In genomic region chr2:76564734-76565133, GRCh38 we compare ENCODE assay signal across 26 cellular contexts.
"Had no signal": no experiment of that assay in that cellular context is flagged by ENCODE, and none has a peak within 500 bp of the region (broad histone marks: within the 10 kb centered on the region; RNA-seq: fewer than 3 reads in every experiment).

No MANE protein-coding gene starts in this region.

- H3K4me3 ChIP-seq: lower lobe of right lung, ovary, sigmoid colon, spleen, tibial nerve, uterus had no signal

- ATAC-seq: left ventricle myocardium superior; lower lobe of right lung; naive thymus-derived CD8-positive, alpha-beta T cell; right cardiac atrium; stimulated activated effector memory CD8-positive, alpha-beta T cell treated with anti-CD3 and anti-CD28 coated beads, Interleukin-12 subunit alpha, Interleukin-12 subunit beta, amount 100 ng/mL, for 72 hours had no signal

- H3K27ac ChIP-seq: lower lobe of right lung, neutrophil, ovary, sigmoid colon, spleen, tibial nerve, uterus had no signal

- H3K9me3 ChIP-seq: lower lobe of right lung, neutrophil, ovary, sigmoid colon, tibial nerve, uterus had no signal

- H3K27me3 ChIP-seq: neutrophil, ovary, sigmoid colon, spleen, tibial nerve, uterus had no signal

- H3K4me1 ChIP-seq: lower lobe of right lung, sigmoid colon, spleen, tibial nerve, uterus had no signal

- H3K36me3 ChIP-seq: lower lobe of right lung, neutrophil, ovary, sigmoid colon, spleen, tibial nerve, uterus had no signal

- DNase-seq: hypothalamus; immature natural killer cell; left ventricle myocardium superior; lower lobe of right lung; mammary epithelial cell; mesenchymal stem cell; naive thymus-derived CD8-positive, alpha-beta T cell; occipital lobe; ovary; retina; right cardiac atrium; sigmoid colon; small intestine; spleen; stimulated activated CD4-positive, alpha-beta T cell treated with anti-CD3 and anti-CD28 coated beads, Interleukin-4, amount 100 ng/mL, for 24 hours; stimulated activated naive CD4-positive, alpha-beta T cell; substantia nigra; uterus had no signal

- H3K27me3 Mint-ChIP-seq: naive thymus-derived CD8-positive, alpha-beta T cell; progenitor cell of endocrine pancreas; stimulated activated naive CD8-positive, alpha-beta T cell treated with anti-CD3 and anti-CD28 coated beads, Interleukin-15, Interleukin-2, amounts not matched to agents 100 ng/mL and 50 ng/mL, for 24 hours; type B pancreatic cell had no signal

- H3K36me3 Mint-ChIP-seq: immature natural killer cell; naive thymus-derived CD8-positive, alpha-beta T cell; stimulated activated effector memory CD8-positive, alpha-beta T cell treated with anti-CD3 and anti-CD28 coated beads, Interleukin-12 subunit alpha, Interleukin-12 subunit beta, amount 100 ng/mL, for 72 hours; type B pancreatic cell had no signal

- H3K9me3 Mint-ChIP-seq: nephron, neural crest cell, type B pancreatic cell had no signal

- H3K27ac Mint-ChIP-seq: immature natural killer cell; naive thymus-derived CD8-positive, alpha-beta T cell; nephron; progenitor cell of endocrine pancreas; stimulated activated effector memory CD8-positive, alpha-beta T cell treated with anti-CD3 and anti-CD28 coated beads, Interleukin-12 subunit alpha, Interleukin-12 subunit beta, amount 100 ng/mL, for 72 hours; stimulated activated naive CD8-positive, alpha-beta T cell treated with anti-CD3 and anti-CD28 coated beads, Interleukin-15, Interleukin-2, amounts not matched to agents 100 ng/mL and 50 ng/mL, for 24 hours; type B pancreatic cell had no signal

- H3K4me3 Mint-ChIP-seq: immature natural killer cell; naive thymus-derived CD8-positive, alpha-beta T cell; nephron; neural crest cell; stimulated activated effector memory CD8-positive, alpha-beta T cell treated with anti-CD3 and anti-CD28 coated beads, Interleukin-12 subunit alpha, Interleukin-12 subunit beta, amount 100 ng/mL, for 72 hours; stimulated activated naive CD8-positive, alpha-beta T cell treated with anti-CD3 and anti-CD28 coated beads, Interleukin-15, Interleukin-2, amounts not matched to agents 100 ng/mL and 50 ng/mL, for 24 hours; type B pancreatic cell had no signal

- H3K4me1 Mint-ChIP-seq: immature natural killer cell; naive thymus-derived CD8-positive, alpha-beta T cell; nephron; neural crest cell; stimulated activated effector memory CD8-positive, alpha-beta T cell treated with anti-CD3 and anti-CD28 coated beads, Interleukin-12 subunit alpha, Interleukin-12 subunit beta, amount 100 ng/mL, for 72 hours had no signal
